Comparison of ENCODE assay signal across 8 cellular contexts in genomic region chr4:119454491-119455270, GRCh38.
DNase-seq lines count a peak whose midpoint lies in the region; ATAC-seq and TF ChIP-seq lines count a peak whose summit lies in the region.
"Not testable (repeated sequence)": the region's sequence is repeated elsewhere in the genome, so short reads cannot be mapped to it uniquely, and the experiment has no call there.

No MANE protein-coding gene starts in this region.

- peak overlapping the region; percentile 82 for H3K4me3 Mint-ChIP-seq in dendritic cell treated with granulocyte-macrophage colony-stimulating factor and Interleukin-4, amounts not matched to agents 40 ng/mL and 50 ng/mL, for 4 days

- ATAC-seq in GM19351 (IDR thresholded peaks at IDR 0.05; ENCODE audit: unreplicated experiment) (peak; percentile 99), HG03520 (IDR thresholded peaks at IDR 0.05; ENCODE audit: unreplicated experiment) (peak; percentile 100), left lung (peak; percentile 100)

- H3K36me3 ChIP-seq in left lung: not testable (repeated sequence)

- not testable (repeated sequence) for H3K36me3 Mint-ChIP-seq in dendritic cell treated with granulocyte-macrophage colony-stimulating factor and Interleukin-4, amounts not matched to agents 40 ng/mL and 50 ng/mL, for 4 days (ENCODE audit: low read depth)

- H3K27me3 Mint-ChIP-seq in dendritic cell treated with granulocyte-macrophage colony-stimulating factor and Interleukin-4, amounts not matched to agents 40 ng/mL and 50 ng/mL, for 4 days: not testable (repeated sequence)

- H3K9me3 Mint-ChIP-seq in dendritic cell treated with granulocyte-macrophage colony-stimulating factor and Interleukin-4, amounts not matched to agents 40 ng/mL and 50 ng/mL, for 4 days: not testable (repeated sequence)

- H3K27me3 ChIP-seq in left lung: not testable (repeated sequence)

- peak overlapping the region; percentile 86 for H3K27ac ChIP-seq in C4-2B
- peak overlapping the region; percentile 80 to 92 for H3K27ac ChIP-seq in left lung

- H3K9me3 ChIP-seq in left lung: not testable (repeated sequence)

- peak overlapping the region; percentile 44 to 65 for H3K4me3 ChIP-seq in left lung

- H3K27ac Mint-ChIP-seq in dendritic cell treated with granulocyte-macrophage colony-stimulating factor and Interleukin-4, amounts not matched to agents 40 ng/mL and 50 ng/mL, for 4 days: peak overlapping the region; percentile 97

- TF ChIP-seq CTCF in C4-2B (conservative IDR thresholded peaks at IDR 0.05) (peak; percentile 24), left lung (IDR thresholded peaks at IDR 0.05) (peak in 1 of 2 donors; percentile 11)

- peak; percentile 85 for DNase-seq in NCI-H526 treated with DMSO at 0.1 percent for 48 hours (lab: John Stamatoyannopoulos, UW)
- peak; percentile 90 for DNase-seq in activated CD4-positive, alpha-beta T cell treated with anti-CD3 and anti-CD28 coated beads, Interleukin-2, amount 50 U/mL, for 1 hour
- peak; percentile 94 to 96 for DNase-seq in left lung
- DNase-seq in stimulated activated CD4-positive, alpha-beta T cell treated with anti-CD3 and anti-CD28 coated beads, Interleukin-2, amount 100 ng/mL, for 4 hours (ENCODE audit: low read depth): peak; percentile 95

- H3K4me1 ChIP-seq in left lung: not testable (repeated sequence)

- intact Hi-C loops in dendritic cell treated with granulocyte-macrophage colony-stimulating factor and Interleukin-4, amounts not matched to agents 40 ng/mL and 50 ng/mL, for 4 days (cut with micrococcal nuclease): loop anchor here (1.0 kb wide), 1 partner anchor 154 kb away; a partner anchor contains a TSS
- intact Hi-C loops in left lung (cut with DNase I): not testable (repeated sequence)

- H3K4me1 Mint-ChIP-seq in dendritic cell treated with granulocyte-macrophage colony-stimulating factor and Interleukin-4, amounts not matched to agents 40 ng/mL and 50 ng/mL, for 4 days (ENCODE audit: low read depth): not testable (repeated sequence)

Comparison
In these comparisons a context has a peak if more than half of its experiments do, and no peak if none do; other contexts are left out.
1. Peak in every context shown above with its lines: DNase-seq, ATAC-seq, H3K4me3 ChIP-seq and H3K27ac ChIP-seq.